ENCODE assay signal across 21 cellular contexts in genomic region chr11:107679255-107680024, GRCh38. TPM values are rescaled to one million over a fixed set of nuclear protein-coding genes. Genes with fewer than 3 reads are reported as not detected.
DNase-seq lines count a peak whose midpoint lies in the region; ATAC-seq and TF ChIP-seq lines count a peak whose summit lies in the region.
"Had no signal": no experiment of that assay in that cellular context is flagged by ENCODE, and none has a peak within 500 bp of the region (broad histone marks: within the 10 kb centered on the region; RNA-seq: fewer than 3 reads in every experiment).

No MANE protein-coding gene starts in this region.

- H3K9me3 ChIP-seq in heart left ventricle = no peaks in the 10 kb centered on the region
- H3K9me3 ChIP-seq in thyroid gland = no peaks in the 10 kb centered on the region
- H3K9me3 ChIP-seq: A549 had no signal

- TF ChIP-seq POLR2A in heart left ventricle (IDR thresholded peaks at IDR 0.05) (no peak), thyroid gland (IDR thresholded peaks at IDR 0.05) (no peak)

- H3K36me3 ChIP-seq in heart left ventricle (no peaks in the 10 kb centered on the region), thyroid gland (no peaks in the 10 kb centered on the region)

- peaks cover 13% of the 10 kb centered on the region for H3K27me3 Mint-ChIP-seq in nephron (ENCODE audit: low read depth)

- no peaks in the 10 kb centered on the region for H3K36me3 Mint-ChIP-seq in nephron (ENCODE audit: low read depth)
- H3K36me3 Mint-ChIP-seq: CD14-positive monocyte; CD8-positive, alpha-beta T cell had no signal

- TF ChIP-seq CTCF in nephron (IDR thresholded peaks at IDR 0.05; ENCODE audit: unreplicated experiment in 3 of 3) = no peak
- TF ChIP-seq CTCF in heart left ventricle (IDR thresholded peaks at IDR 0.05) = no peak
- no peak for TF ChIP-seq CTCF in thyroid gland (IDR thresholded peaks at IDR 0.05)

- H3K4me3 ChIP-seq in heart left ventricle (no peak overlapping the region), thyroid gland (replicated peaks in 1 of 3) (no peak overlapping the region)
- H3K4me3 ChIP-seq: A549, GM23338 had no signal

- H3K4me1 Mint-ChIP-seq in nephron = peaks cover 22% of the 10 kb centered on the region

- H3K9me3 Mint-ChIP-seq in nephron = no peaks in the 10 kb centered on the region
- H3K9me3 Mint-ChIP-seq: CD8-positive, alpha-beta T cell; GM23338 had no signal

- H3K27ac Mint-ChIP-seq in nephron = peak overlapping the region in 2 of 3 experiments; percentile 10 to 46
- H3K27ac Mint-ChIP-seq: CD14-positive monocyte; CD8-positive, alpha-beta T cell; GM23338 had no signal

- WGBS in heart left ventricle, 4 donors = 75 to 79% (median 78%) methylated on average over 4 of the region's 4 CpGs
- 82 to 85% methylated on average over 4 of the region's 4 CpGs for WGBS in thyroid gland, 2 donors

- H3K27ac ChIP-seq in heart left ventricle = no peak overlapping the region
- H3K27ac ChIP-seq in thyroid gland = no peak overlapping the region
- H3K27ac ChIP-seq: A549, KMS-11 had no signal

- H3K4me1 ChIP-seq in heart left ventricle = no peaks in the 10 kb centered on the region
- no peaks in the 10 kb centered on the region for H3K4me1 ChIP-seq in thyroid gland
- H3K4me1 ChIP-seq: A549 had no signal

- DNase-seq in RKO (ENCODE audit: low spot score) (peak; percentile 29), left colon (no peak), heart left ventricle (no peak), thyroid gland (no peak), germinal center (ENCODE audit: low spot score) (no peak)
- DNase-seq: CD8-positive, alpha-beta T cell; COR-L47; DMS153; GF-D8; H7 had no signal

- intact Hi-C loops in left colon (cut with DNase I, micrococcal nuclease) = no loop called here
- intact Hi-C loops in heart left ventricle (cut with DNase I) = no loop called here
- intact Hi-C loops in thyroid gland (cut with DNase I) = no loop called here

- no peak overlapping the region for H3K4me3 Mint-ChIP-seq in nephron
- H3K4me3 Mint-ChIP-seq: CD14-positive monocyte; CD8-positive, alpha-beta T cell; GM23338 had no signal

- ATAC-seq in GM18867 (IDR thresholded peaks at IDR 0.05; ENCODE audit: unreplicated experiment) (peak; percentile 30), HG03432 (IDR thresholded peaks at IDR 0.05; ENCODE audit: unreplicated experiment) (peak; percentile 48), left colon (no peak), heart left ventricle (no peak)
- ATAC-seq: A549; CD8-positive, alpha-beta T cell; GM23338; HepG2 had no signal

- H3K27me3 ChIP-seq in heart left ventricle (no peaks in the 10 kb centered on the region), thyroid gland (no peaks in the 10 kb centered on the region)

RNA-seq across cellular contexts. Expression of gene SLN, which starts 32.4 kb away (rescaled TPM):
- total RNA-seq in left colon (not detected), heart left ventricle (10 to 100 TPM in 1 of 9 donors, 1 to 10 TPM in 8; 1.1 to 27.6 (median 2.6) TPM), thyroid gland (not detected)
- polyA plus RNA-seq in heart left ventricle = 10 to 100 TPM in 1 of 2 donors, 1 to 10 TPM in 1; 1.8 to 64.8 TPM
- total RNA-seq: CD8-positive, alpha-beta T cell; GM23338; H7; HepG2; HT1080 had no signal
- polyA plus RNA-seq: AG04450, BJ, CD14-positive monocyte, GM23338, HepG2 had no signal

Comparison
In these comparisons a context has a peak if more than half of its experiments do, and no peak if none do; other contexts are left out.
1. ATAC-seq: peak in GM18867 (single experiment) and HG03432 (single experiment); none in left colon (single experiment) and heart left ventricle (0 of 4).